8 cellular contexts compared by ENCODE assay signal in genomic region chr4:2536193-2537010, GRCh38. TPM values are rescaled to one million over a fixed set of nuclear protein-coding genes. Genes with fewer than 3 reads are reported as not detected.
DNase-seq lines count a peak whose midpoint lies in the region; TF ChIP-seq lines count a peak whose summit lies in the region.

TSS of gene FAM193A (plus strand) at chr4:2536647. CDS start at chr4:2536916, 269 bp downstream.

- peaks cover 11% of the 10 kb centered on the region for H3K36me3 ChIP-seq in neuron (ENCODE audit: insufficient read depth, low read length)

- no peaks in the 10 kb centered on the region for H3K9me3 Mint-ChIP-seq in HFFc6

- peaks cover 7% of the 10 kb centered on the region for H3K4me1 Mint-ChIP-seq in HFFc6 (ENCODE audit: low read depth)

- no peaks in the 10 kb centered on the region for H3K9me3 ChIP-seq in neuron (ENCODE audit: low read length)

- no peaks in the 10 kb centered on the region for H3K27me3 ChIP-seq in neuron (ENCODE audit: insufficient read depth, low read length)

- H3K4me3 Mint-ChIP-seq in HFFc6: peak within 1 kb of the TSS; percentile 94

- TF ChIP-seq CTCF in HFFc6 (IDR thresholded peaks at IDR 0.05): no peak

- in situ Hi-C loops in SK-MEL-5 (cut with HindIII; ENCODE audit: low pct_unique_long_range_greater_than_20kb, low sequenced_read_pairs): no loop called here

- H3K27me3 Mint-ChIP-seq in HFFc6 (ENCODE audit: insufficient read depth): no peaks in the 10 kb centered on the region; the same call in 1 of the 2 replicates

- peak within 1 kb of the TSS; percentile 90 for H3K4me3 ChIP-seq in neuron (ENCODE audit: low read length)

- H3K4me1 ChIP-seq in neuron (ENCODE audit: insufficient read depth, low read length): peaks cover 16% of the 10 kb centered on the region

- peak; percentile 99 for DNase-seq in GM04504 (ENCODE audit: low read depth)
- peak; percentile 99 for DNase-seq in HFFc6
- DNase-seq in NAMALWA (ENCODE audit: low spot score): peak; percentile 99
- peak; percentile 98 for DNase-seq in SK-MEL-5 (ENCODE audit: low read depth, low spot score)
- peak; percentile 99 for DNase-seq in activated naive CD4-positive, alpha-beta T cell treated with Interleukin-2 at 50 U/mL for 16 hours
- peak; percentile 99 for DNase-seq in foreskin melanocyte
- peak; percentile 98 for DNase-seq in stromal cell of bone marrow (ENCODE audit: low read depth)

- peak within 1 kb of the TSS; percentile 92 for H3K27ac Mint-ChIP-seq in HFFc6

- H2AFZ ChIP-seq in neuron (ENCODE audit: low read depth, low read length): peak within 1 kb of the TSS; percentile 88

- H3K36me3 Mint-ChIP-seq in HFFc6 (ENCODE audit: low read depth): no peaks in the 10 kb centered on the region

RNA-seq across cellular contexts. Expression of gene FAM193A, which starts in this region (rescaled TPM):
- 10 to 100 TPM; 20.4 to 22.3 (median 20.8) TPM for total RNA-seq in HFFc6 (2021; fragmentation: NEBNext Ultra II Directional; extraction: Animal tissue kit (Norgen Biotek cat#: 25700))
- 6.3 and 8.6 TPM in 2 replicates for total RNA-seq in SK-MEL-5 (2014; rRNA removed; shearing (Covaris generic))
- 12.0 and 13.9 TPM in 2 replicates for polyA plus RNA-seq in SK-MEL-5 (2015; cell fraction: cytosol; rRNA removed)
- 27.3 and 33.2 TPM in 2 replicates for polyA plus RNA-seq in SK-MEL-5 (2015; cell fraction: nucleus; rRNA removed)

Comparison
In these comparisons a context has a peak if more than half of its experiments do, and no peak if none do; other contexts are left out.
1. Peak in every context shown above with its lines: DNase-seq and H3K4me3 ChIP-seq.